ENCODE assay signal across 1 cellular context in genomic region chr10:104328916-104329710, GRCh38.
TF ChIP-seq lines count a peak whose summit lies in the region.

No MANE protein-coding gene starts in this region.

TF ChIP-seq in HepG2, 621 proteins besides CTCF, POLR2A, EP300 and RAD21 (continued from another document):
- TF ChIP-seq MLXIP (CRISPR knock-in tag; IDR thresholded peaks at IDR 0.05; ENCODE audit: borderline replicate concordance), result no peak
- TF ChIP-seq CEBPB (IDR thresholded peaks at IDR 0.05; ENCODE audit: borderline replicate concordance, low read depth, low read length), result peak; percentile 74; the same call in 1 of the 2 replicates
- TF ChIP-seq FOXP4 (CRISPR knock-in tag; IDR thresholded peaks at IDR 0.05), result no peak
- TF ChIP-seq GTF3A (CRISPR knock-in tag; conservative IDR thresholded peaks at IDR 0.05), result no peak
